8 cellular contexts compared by ENCODE assay signal in the genomic region with DNA sequence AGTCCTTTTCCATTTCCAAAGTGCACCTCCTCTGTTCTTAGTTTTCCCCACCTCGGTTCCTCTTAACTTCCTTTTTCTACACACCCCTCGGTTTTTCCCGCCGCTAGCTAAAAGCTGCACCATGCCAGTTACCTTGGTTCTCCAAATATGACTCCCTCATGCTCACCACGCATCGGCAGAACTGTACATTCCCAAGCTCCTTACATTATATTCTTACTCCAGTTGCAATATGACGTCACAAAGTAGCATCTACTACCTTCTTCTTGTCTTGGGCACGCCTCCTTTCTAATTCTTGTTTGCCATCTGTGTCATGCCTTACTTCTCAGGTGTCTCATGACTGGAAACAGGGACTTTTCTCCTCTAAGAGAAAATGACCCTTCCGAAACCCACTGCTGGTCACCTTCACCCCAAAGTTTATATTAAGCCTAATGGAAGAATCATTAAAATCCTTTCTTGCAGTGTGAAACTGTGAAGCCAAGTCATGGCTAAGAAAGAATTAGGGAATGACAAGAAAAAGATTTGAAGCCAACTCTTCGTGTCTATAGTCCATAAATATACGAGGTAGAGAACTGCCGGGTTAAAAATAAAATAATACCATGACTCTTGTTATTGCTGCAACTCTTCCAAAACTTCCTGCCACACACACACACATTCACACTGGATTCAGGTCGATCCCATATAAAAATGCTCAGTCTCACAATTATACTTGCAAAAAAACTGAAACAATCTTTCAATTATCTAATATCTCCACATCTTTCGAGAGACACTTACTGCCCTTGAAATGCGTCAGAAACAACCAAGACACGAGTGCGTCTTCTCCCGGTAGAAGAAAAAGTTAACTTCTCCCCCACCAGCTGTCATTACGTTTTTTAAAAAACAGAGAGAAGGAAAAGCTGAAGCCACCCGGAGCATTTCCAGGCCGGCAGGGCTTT.
DNase-seq lines count a peak whose midpoint lies in the region; ATAC-seq and TF ChIP-seq lines count a peak whose summit lies in the region.

No MANE protein-coding gene starts in this region.

- peak overlapping the region; percentile 92 for H3K27ac Mint-ChIP-seq in central memory CD8-positive, alpha-beta T cell (ENCODE audit: low read depth)

- DNase-seq in GM12864 (ENCODE audit: low read depth) = no peak
- no peak for DNase-seq in NT2/D1 (ENCODE audit: low read depth, low spot score)
- DNase-seq in central memory CD8-positive, alpha-beta T cell (ENCODE audit: low spot score in 2 of 2) = no peak
- no peak for DNase-seq in posterior cingulate gyrus

- H3K9ac ChIP-seq in NT2/D1 (ENCODE audit: insufficient read length, low read depth) (peak overlapping the region; percentile 77), muscle layer of colon (ENCODE audit: low read length) (peak overlapping the region; percentile 71)

- H3K36me3 Mint-ChIP-seq in central memory CD8-positive, alpha-beta T cell (ENCODE audit: insufficient read depth) = peaks cover 40% of the 10 kb centered on the region

- no peaks in the 10 kb centered on the region for H3K4me1 ChIP-seq in NT2/D1 (ENCODE audit: insufficient read depth, insufficient read length)
- H3K4me1 ChIP-seq in muscle layer of colon (ENCODE audit: insufficient read depth, low read length) = peaks cover 24% of the 10 kb centered on the region

- H3K9me3 ChIP-seq in NT2/D1 (ENCODE audit: insufficient read depth, low read length) = no peaks in the 10 kb centered on the region
- H3K9me3 ChIP-seq in muscle layer of colon (ENCODE audit: low read length) = no peaks in the 10 kb centered on the region

- no peaks in the 10 kb centered on the region for H3K27me3 Mint-ChIP-seq in central memory CD8-positive, alpha-beta T cell

- H3K36me3 ChIP-seq in NT2/D1 (ENCODE audit: insufficient read depth, insufficient read length, low read length) = peaks cover 4% of the 10 kb centered on the region
- H3K36me3 ChIP-seq in muscle layer of colon (ENCODE audit: insufficient read depth, low read length) = no peaks in the 10 kb centered on the region

- peaks cover 27% of the 10 kb centered on the region for H3K4me1 Mint-ChIP-seq in central memory CD8-positive, alpha-beta T cell

- peak overlapping the region; percentile 87 for H3K4me3 Mint-ChIP-seq in central memory CD8-positive, alpha-beta T cell

- peak overlapping the region; percentile 87 for H3K27ac ChIP-seq in muscle layer of colon (ENCODE audit: low read depth, low read length)

- intact Hi-C loops in posterior cingulate gyrus (cut with DNase I) = no loop called here

- TF ChIP-seq CTCF in GM12864 (IDR thresholded peaks at IDR 0.05; ENCODE audit: low read depth, low read length, missing control alignments) = no peak

- H3K4me3 ChIP-seq in GM12864 (ENCODE audit: low read depth, low read length) (peak overlapping the region; percentile 94), NT2/D1 (ENCODE audit: insufficient read length, low read depth) (peak overlapping the region; percentile 89), muscle layer of colon (ENCODE audit: low read depth in 1 of 2, low read length in 2 of 2) (peak overlapping the region; percentile 69 to 97)

- H3K9me3 Mint-ChIP-seq in central memory CD8-positive, alpha-beta T cell = no peaks in the 10 kb centered on the region

- peaks cover 6% of the 10 kb centered on the region for H3K27me3 ChIP-seq in NT2/D1 (ENCODE audit: insufficient read depth, insufficient read length)
- H3K27me3 ChIP-seq in muscle layer of colon (ENCODE audit: control insufficient read depth in 1 of 2, insufficient read depth in 2 of 2, low read length in 2 of 2) = no peaks in the 10 kb centered on the region

- no peak for ATAC-seq in central memory CD8-positive, alpha-beta T cell (replicated peaks; ENCODE audit: extremely low read depth, poor library complexity, severe bottlenecking)
- ATAC-seq in GM21367 (IDR thresholded peaks at IDR 0.05; ENCODE audit: unreplicated experiment) = no peak
- ATAC-seq in HG02642 (IDR thresholded peaks at IDR 0.05; ENCODE audit: poor library complexity, unreplicated experiment) = no peak
- ATAC-seq in GM19351 (IDR thresholded peaks at IDR 0.05; ENCODE audit: unreplicated experiment) = no peak
